ENCODE assay signal across 20 cellular contexts in the genomic region with DNA sequence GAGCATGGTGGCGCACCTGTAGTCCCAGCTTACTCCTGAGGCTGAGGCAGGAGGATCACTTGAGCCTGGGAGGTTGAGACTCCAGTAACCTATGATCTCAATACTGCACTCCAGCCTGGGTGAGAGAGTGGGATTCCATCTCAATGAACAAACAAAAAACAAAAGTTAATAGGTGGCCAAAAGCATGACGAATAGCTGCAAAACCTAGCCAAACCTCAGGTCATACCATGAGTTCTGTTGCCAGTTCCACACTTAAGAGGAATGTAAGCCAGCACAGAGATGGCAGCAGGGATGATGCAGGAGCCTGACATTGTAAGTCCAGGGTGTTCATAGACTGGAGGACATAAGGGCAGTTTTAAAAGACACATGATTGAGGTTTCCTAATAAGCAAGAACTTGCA. TPM values are rescaled to one million over a fixed set of nuclear protein-coding genes. Genes with fewer than 3 reads are reported as not detected.
DNase-seq lines count a peak whose midpoint lies in the region; ATAC-seq and TF ChIP-seq lines count a peak whose summit lies in the region.
"Had no signal": no experiment of that assay in that cellular context is flagged by ENCODE, and none has a peak within 500 bp of the region (broad histone marks: within the 10 kb centered on the region; RNA-seq: fewer than 3 reads in every experiment).

No MANE protein-coding gene starts in this region.

- 50 to 75% methylated on average over 2 of the region's 2 CpGs for WGBS in gastroesophageal sphincter (ENCODE audit: low coverage in 1 of 2), 2 donors

- no peaks in the 10 kb centered on the region for H3K27me3 ChIP-seq in muscle layer of colon (ENCODE audit: control insufficient read depth in 1 of 2, insufficient read depth in 2 of 2, low read length in 2 of 2)
- H3K27me3 ChIP-seq in gastroesophageal sphincter, result no peaks in the 10 kb centered on the region

- peaks cover 38% of the 10 kb centered on the region for H3K4me1 Mint-ChIP-seq in chondrocyte (ENCODE audit: low read depth)

- no peak for ATAC-seq in gastroesophageal sphincter
- ATAC-seq: foreskin keratinocyte, left ventricle myocardium superior, Right ventricle myocardium inferior, WTC11 had no signal

- peaks cover 77% of the 10 kb centered on the region for H3K4me1 ChIP-seq in muscle layer of colon (ENCODE audit: insufficient read depth, low read length)
- H3K4me1 ChIP-seq in gastroesophageal sphincter, result peaks cover 6 to 62% (median 26%) of the 10 kb centered on the region in 3 donors

- TF ChIP-seq CTCF in AG10803 (conservative IDR thresholded peaks at IDR 0.05; ENCODE audit: low read length) (no peak), chondrocyte (IDR thresholded peaks at IDR 0.05) (no peak), gastroesophageal sphincter (IDR thresholded peaks at IDR 0.05) (no peak)

- DNase-seq in AG10803 (ENCODE audit: low read depth) (peak; percentile 93), NCI-H446 treated with DMSO at 0.1 percent for 48 hours (lab: John Stamatoyannopoulos, UW) (peak; percentile 30), epithelial cell of prostate (ENCODE audit: low read depth, low spot score) (peak; percentile 41), chondrocyte (ENCODE audit: low spot score) (no peak), NCI-H146 (lab: John Stamatoyannopoulos, UW) (no peak), cerebellar cortex (ENCODE audit: low spot score) (no peak)
- DNase-seq: dermis blood vessel endothelial cell; left ventricle myocardium superior; naive B cell; NCI-H1417; NCI-H2227 treated with DMSO at 0.1 percent for 48 hours; NK-92 treated with Interleukin-12 subunit alpha and Interleukin-12 subunit beta, amount 100 ng/mL, for 24 hours had no signal

- TF ChIP-seq EP300 in gastroesophageal sphincter (IDR thresholded peaks at IDR 0.05), result no peak

- H3K9me3 ChIP-seq in muscle layer of colon (ENCODE audit: low read length), result no peaks in the 10 kb centered on the region
- no peaks in the 10 kb centered on the region for H3K9me3 ChIP-seq in gastroesophageal sphincter

- no peaks in the 10 kb centered on the region for H3K9me3 Mint-ChIP-seq in chondrocyte (ENCODE audit: low read depth)
- H3K9me3 Mint-ChIP-seq: activated T-helper 2 cell treated with anti-CD3 and anti-CD28 coated beads, Interferon-gamma antibody, Interleukin-2, Interleukin-4, amounts not matched to agents 10 μg/mL and 5 μg/mL and 100 μg/mL, durations not matched to agents 14 hours and 24 hours and 36 hours; naive B cell; WTC11 had no signal

- H3K27me3 Mint-ChIP-seq in chondrocyte (ENCODE audit: low read depth), result no peaks in the 10 kb centered on the region

- no peak overlapping the region for H3K9ac ChIP-seq in muscle layer of colon (ENCODE audit: low read length)

- H3K36me3 Mint-ChIP-seq in chondrocyte (ENCODE audit: low read depth), result no peaks in the 10 kb centered on the region
- H3K36me3 Mint-ChIP-seq: naive B cell, WTC11 had no signal

- H3K4me3 Mint-ChIP-seq in chondrocyte (ENCODE audit: unreplicated experiment), result no peak overlapping the region
- H3K4me3 Mint-ChIP-seq: naive B cell, type B pancreatic cell, WTC11 had no signal

- H3K27ac Mint-ChIP-seq in chondrocyte (ENCODE audit: unreplicated experiment), result no peak overlapping the region
- H3K27ac Mint-ChIP-seq: activated T-helper 2 cell treated with anti-CD3 and anti-CD28 coated beads, Interferon-gamma antibody, Interleukin-2, Interleukin-4, amounts not matched to agents 10 μg/mL and 5 μg/mL and 100 μg/mL, durations not matched to agents 14 hours and 24 hours and 36 hours; naive B cell; type B pancreatic cell; WTC11 had no signal

- H3K27ac ChIP-seq in epithelial cell of prostate (no peak overlapping the region), muscle layer of colon (ENCODE audit: low read depth, low read length) (peak overlapping the region; percentile 85), gastroesophageal sphincter (peak overlapping the region in 2 of 4 donors; percentile 75 to 84)
- H3K27ac ChIP-seq: foreskin keratinocyte had no signal

- H3K4me3 ChIP-seq in AG10803 (ENCODE audit: low read length) (no peak overlapping the region), muscle layer of colon (ENCODE audit: low read depth in 1 of 2, low read length in 2 of 2) (no peak overlapping the region), gastroesophageal sphincter (no peak overlapping the region)
- H3K4me3 ChIP-seq: smooth muscle cell had no signal

- H3K36me3 ChIP-seq in muscle layer of colon (ENCODE audit: insufficient read depth, low read length) (no peaks in the 10 kb centered on the region), gastroesophageal sphincter (no peaks in the 10 kb centered on the region)

- TF ChIP-seq POLR2A in gastroesophageal sphincter (IDR thresholded peaks at IDR 0.05), result no peak

RNA-seq across cellular contexts. Expression of a gene that starts 55.3 kb away (rescaled TPM):
- total RNA-seq in chondrocyte, result 8.1 to 13.2 TPM (median 8.2 TPM) in 3 replicates
- total RNA-seq in gastroesophageal sphincter, result 10 to 100 TPM in 3 of 4 donors, 1 to 10 TPM in 1; 9.3 to 12.5 (median 11.4) TPM

Comparison
In these comparisons a context has a peak if more than half of its experiments do, and no peak if none do; other contexts are left out.
1. DNase-seq: peak in AG10803 (single experiment), NCI-H446 treated with DMSO at 0.1 percent for 48 hours (single experiment) and epithelial cell of prostate (single experiment); none in chondrocyte (single experiment), NCI-H146 (single experiment) and cerebellar cortex (single experiment).